Comparison of ENCODE assay signal across 28 cellular contexts in genomic region chr3:159221335-159221734, GRCh38.
"Had no signal": no experiment of that assay in that cellular context is flagged by ENCODE, and none has a peak within 500 bp of the region (broad histone marks: within the 10 kb centered on the region; RNA-seq: fewer than 3 reads in every experiment).

No MANE protein-coding gene starts in this region.

- H3K27me3 ChIP-seq: stomach, suprapubic skin, testis, thyroid gland, tibial artery, tibial nerve, transverse colon, upper lobe of left lung, uterus, vagina had no signal

- ATAC-seq: stimulated activated effector memory CD8-positive, alpha-beta T cell treated with anti-CD3 and anti-CD28 coated beads, Interleukin-12 subunit alpha, Interleukin-12 subunit beta, amount 100 ng/mL, for 72 hours; stimulated activated memory B cell treated with anti-CD40 and anti-IgM and Interleukin-4, amounts not matched to agents 10 μg/mL and 1 μg/mL and 100 μg/mL, for 72 hours; stimulated activated naive B cell treated with anti-CD40 and anti-IgM and Interleukin-4, amounts not matched to agents 10 μg/mL and 1 μg/mL and 100 μg/mL, for 72 hours; stimulated activated naive CD8-positive, alpha-beta T cell treated with anti-CD3 and anti-CD28 coated beads, Interleukin-15, amount 100 ng/mL, for 72 hours; stimulated activated naive CD8-positive, alpha-beta T cell treated with anti-CD3 and anti-CD28 coated beads, Interleukin-15, Interleukin-2, amounts not matched to agents 100 U/mL and 50 U/mL, for 24 hours; upper lobe of right lung had no signal

- H3K4me3 ChIP-seq: stomach, suprapubic skin, testis, thoracic aorta, thyroid gland, tibial artery, tibial nerve, transverse colon, upper lobe of left lung, upper lobe of right lung, uterus, vagina had no signal

- DNase-seq: stimulated activated CD4-positive, alpha-beta T cell treated with anti-CD3 and anti-CD28 coated beads, Interleukin-2, amount 100 ng/mL, for 48 hours; stimulated activated CD4-positive, alpha-beta T cell treated with anti-CD3 and anti-CD28 coated beads, Interleukin-4, amount 100 ng/mL, for 1 hour; stimulated activated CD4-positive, alpha-beta T cell treated with anti-CD3 and anti-CD28 coated beads, Interleukin-4, amount 100 ng/mL, for 24 hours; stimulated activated CD4-positive, alpha-beta T cell treated with anti-CD3 and anti-CD28 coated beads, Interleukin-4, amount 100 ng/mL, for 4 hours; stimulated activated CD8-positive, alpha-beta memory T cell treated with anti-CD3 and anti-CD28 coated beads, Interleukin-4, amount 100 ng/mL, for 48 hours; stimulated activated naive B cell treated with anti-CD40 and anti-IgM and Interleukin-4, amounts not matched to agents 10 μg/mL and 1 μg/mL and 100 μg/mL, for 72 hours; stimulated activated naive CD4-positive, alpha-beta T cell; stimulated activated naive CD4-positive, alpha-beta T cell treated with Interleukin-2 at 50 U/mL for 16 hours; stimulated activated naive CD8-positive, alpha-beta T cell treated with anti-CD3 and anti-CD28 coated beads, Interleukin-15, amount 100 ng/mL, for 72 hours; stimulated activated naive CD8-positive, alpha-beta T cell treated with anti-CD3 and anti-CD28 coated beads, Interleukin-15, Interleukin-2, amounts not matched to agents 100 U/mL and 50 U/mL, for 24 hours; stomach; substantia nigra; testis; thyroid gland; tibial artery; transverse colon; trophoblast cell; upper lobe of left lung; upper lobe of right lung; uterus had no signal

- H3K27ac Mint-ChIP-seq: stimulated activated effector memory CD8-positive, alpha-beta T cell treated with anti-CD3 and anti-CD28 coated beads, Interleukin-12 subunit alpha, Interleukin-12 subunit beta, amount 100 ng/mL, for 72 hours; stimulated activated memory B cell treated with anti-CD40 and anti-IgM and Interleukin-4, amounts not matched to agents 10 μg/mL and 1 μg/mL and 100 μg/mL, for 72 hours; stimulated activated naive B cell treated with anti-CD40 and anti-IgM and Interleukin-4, amounts not matched to agents 10 μg/mL and 1 μg/mL and 100 μg/mL, for 72 hours; stimulated activated naive CD8-positive, alpha-beta T cell treated with anti-CD3 and anti-CD28 coated beads, Interleukin-15, amount 100 ng/mL, for 72 hours; stimulated activated naive CD8-positive, alpha-beta T cell treated with anti-CD3 and anti-CD28 coated beads, Interleukin-15, Interleukin-2, amounts not matched to agents 100 ng/mL and 50 ng/mL, for 24 hours; type B pancreatic cell had no signal

- H3K9me3 Mint-ChIP-seq: stimulated activated memory B cell treated with anti-CD40 and anti-IgM and Interleukin-4, amounts not matched to agents 10 μg/mL and 1 μg/mL and 100 μg/mL, for 72 hours; stimulated activated naive B cell treated with anti-CD40 and anti-IgM and Interleukin-4, amounts not matched to agents 10 μg/mL and 1 μg/mL and 100 μg/mL, for 72 hours; stimulated activated naive CD8-positive, alpha-beta T cell treated with anti-CD3 and anti-CD28 coated beads, Interleukin-15, amount 100 ng/mL, for 72 hours; stimulated activated naive CD8-positive, alpha-beta T cell treated with anti-CD3 and anti-CD28 coated beads, Interleukin-15, Interleukin-2, amounts not matched to agents 100 ng/mL and 50 ng/mL, for 24 hours; type B pancreatic cell had no signal

- H3K36me3 ChIP-seq: stomach, suprapubic skin, thoracic aorta, thyroid gland, tibial artery, tibial nerve, transverse colon, upper lobe of left lung, upper lobe of right lung, uterus, vagina had no signal

- H3K36me3 Mint-ChIP-seq: stimulated activated effector memory CD8-positive, alpha-beta T cell treated with anti-CD3 and anti-CD28 coated beads, Interleukin-12 subunit alpha, Interleukin-12 subunit beta, amount 100 ng/mL, for 72 hours; stimulated activated memory B cell treated with anti-CD40 and anti-IgM and Interleukin-4, amounts not matched to agents 10 μg/mL and 1 μg/mL and 100 μg/mL, for 72 hours; stimulated activated naive B cell treated with anti-CD40 and anti-IgM and Interleukin-4, amounts not matched to agents 10 μg/mL and 1 μg/mL and 100 μg/mL, for 72 hours; type B pancreatic cell had no signal

- H3K4me1 Mint-ChIP-seq: stimulated activated effector memory CD8-positive, alpha-beta T cell treated with anti-CD3 and anti-CD28 coated beads, Interleukin-12 subunit alpha, Interleukin-12 subunit beta, amount 100 ng/mL, for 72 hours; stimulated activated memory B cell treated with anti-CD40 and anti-IgM and Interleukin-4, amounts not matched to agents 10 μg/mL and 1 μg/mL and 100 μg/mL, for 72 hours; stimulated activated naive B cell treated with anti-CD40 and anti-IgM and Interleukin-4, amounts not matched to agents 10 μg/mL and 1 μg/mL and 100 μg/mL, for 72 hours; stimulated activated naive CD8-positive, alpha-beta T cell treated with anti-CD3 and anti-CD28 coated beads, Interleukin-15, amount 100 ng/mL, for 72 hours had no signal

- H3K9me3 ChIP-seq: stomach, suprapubic skin, testis, thoracic aorta, thyroid gland, tibial artery, tibial nerve, transverse colon, upper lobe of left lung, upper lobe of right lung, uterus, vagina had no signal

- H3K27ac ChIP-seq: stomach, suprapubic skin, testis, thoracic aorta, thyroid gland, tibial artery, tibial nerve, transverse colon, upper lobe of left lung, upper lobe of right lung, uterus, vagina had no signal

- H3K4me3 Mint-ChIP-seq: stimulated activated effector memory CD8-positive, alpha-beta T cell treated with anti-CD3 and anti-CD28 coated beads, Interleukin-12 subunit alpha, Interleukin-12 subunit beta, amount 100 ng/mL, for 72 hours; stimulated activated memory B cell treated with anti-CD40 and anti-IgM and Interleukin-4, amounts not matched to agents 10 μg/mL and 1 μg/mL and 100 μg/mL, for 72 hours; stimulated activated naive B cell treated with anti-CD40 and anti-IgM and Interleukin-4, amounts not matched to agents 10 μg/mL and 1 μg/mL and 100 μg/mL, for 72 hours; stimulated activated naive CD8-positive, alpha-beta T cell treated with anti-CD3 and anti-CD28 coated beads, Interleukin-15, amount 100 ng/mL, for 72 hours; stimulated activated naive CD8-positive, alpha-beta T cell treated with anti-CD3 and anti-CD28 coated beads, Interleukin-15, Interleukin-2, amounts not matched to agents 100 ng/mL and 50 ng/mL, for 24 hours; type B pancreatic cell had no signal
